ENCODE assay signal across 1 cellular context in the genomic region with DNA sequence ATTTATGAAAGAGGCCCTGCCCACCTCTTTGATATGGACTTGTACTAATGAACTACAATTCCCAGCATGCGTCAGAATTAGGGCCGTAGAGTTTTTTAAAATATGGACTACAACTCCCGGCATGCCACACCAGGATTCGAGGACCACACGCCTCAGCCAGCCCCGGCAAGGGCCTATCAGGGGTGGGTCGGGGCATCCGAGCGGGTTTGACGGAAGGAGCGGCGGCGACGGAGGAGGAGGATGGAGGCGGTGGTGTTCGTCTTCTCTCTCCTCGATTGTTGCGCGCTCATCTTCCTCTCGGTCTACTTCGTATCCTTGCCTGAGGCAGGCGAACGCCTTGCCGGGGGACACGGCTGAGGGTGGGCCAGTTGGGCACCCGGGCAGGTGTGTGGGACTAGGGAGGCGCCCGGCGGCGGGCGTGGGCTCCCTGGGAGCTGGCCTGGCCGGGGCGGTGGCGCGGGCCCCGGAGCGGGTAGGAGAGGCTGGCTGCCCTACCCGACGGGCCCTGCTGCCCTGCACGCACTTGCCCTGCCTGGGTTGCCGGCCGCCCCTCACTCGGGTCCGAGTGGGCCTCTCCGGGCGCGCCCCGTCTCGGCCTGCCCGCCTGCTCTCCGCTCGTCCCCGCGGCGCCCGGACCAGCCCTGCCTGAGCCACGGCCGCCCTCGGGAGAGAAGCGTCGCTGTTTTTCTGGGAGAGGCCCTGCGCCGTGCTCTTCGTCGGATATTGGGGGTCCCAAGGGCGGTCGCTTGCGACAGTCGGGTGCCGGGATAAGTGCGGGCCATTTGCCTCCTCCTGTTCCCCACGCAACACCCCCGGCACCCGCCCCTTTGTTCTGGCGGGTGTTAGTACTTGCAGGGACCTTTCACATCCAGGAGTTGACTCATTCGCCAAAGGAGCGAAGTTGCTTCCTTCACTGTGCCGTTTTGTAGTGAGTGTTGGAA.
TF ChIP-seq lines count a peak whose summit lies in the region.

Gene CNIH4, plus strand, starts transcription at position 195 of the 941 bp plus-strand sequence. Its CDS starts 46 bp downstream, at position 241.

TF ChIP-seq in HEK293, 187 proteins besides CTCF, POLR2A, EP300 and RAD21 (continued from another document):
- TF ChIP-seq, protein P1, sequence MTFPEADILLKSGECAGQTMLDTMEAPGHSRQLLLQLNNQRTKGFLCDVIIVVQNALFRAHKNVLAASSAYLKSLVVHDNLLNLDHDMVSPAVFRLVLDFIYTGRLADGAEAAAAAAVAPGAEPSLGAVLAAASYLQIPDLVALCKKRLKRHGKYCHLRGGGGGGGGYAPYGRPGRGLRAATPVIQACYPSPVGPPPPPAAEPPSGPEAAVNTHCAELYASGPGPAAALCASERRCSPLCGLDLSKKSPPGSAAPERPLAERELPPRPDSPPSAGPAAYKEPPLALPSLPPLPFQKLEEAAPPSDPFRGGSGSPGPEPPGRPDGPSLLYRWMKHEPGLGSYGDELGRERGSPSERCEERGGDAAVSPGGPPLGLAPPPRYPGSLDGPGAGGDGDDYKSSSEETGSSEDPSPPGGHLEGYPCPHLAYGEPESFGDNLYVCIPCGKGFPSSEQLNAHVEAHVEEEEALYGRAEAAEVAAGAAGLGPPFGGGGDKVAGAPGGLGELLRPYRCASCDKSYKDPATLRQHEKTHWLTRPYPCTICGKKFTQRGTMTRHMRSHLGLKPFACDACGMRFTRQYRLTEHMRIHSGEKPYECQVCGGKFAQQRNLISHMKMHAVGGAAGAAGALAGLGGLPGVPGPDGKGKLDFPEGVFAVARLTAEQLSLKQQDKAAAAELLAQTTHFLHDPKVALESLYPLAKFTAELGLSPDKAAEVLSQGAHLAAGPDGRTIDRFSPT (tag by site-specific recombination; IDR thresholded peaks at IDR 0.05), result peak; percentile 93
- TF ChIP-seq ZNF394 (tag by site-specific recombination; IDR thresholded peaks at IDR 0.05; ENCODE audit: borderline replicate concordance) (peak; percentile 15; the same call in 1 of the 2 replicates), ZNF174 (tag by site-specific recombination; IDR thresholded peaks at IDR 0.05) (no peak), HOXD13 (CRISPR knock-in tag; IDR thresholded peaks at IDR 0.05; ENCODE audit: borderline replicate concordance) (no peak), ZNF140 (tag by site-specific recombination; IDR thresholded peaks at IDR 0.05) (no peak), ZNF248 (tag by site-specific recombination; IDR thresholded peaks at IDR 0.05) (no peak), ZNF473 (tag by site-specific recombination; IDR thresholded peaks at IDR 0.05) (no peak), BCL11A (tag by site-specific recombination; IDR thresholded peaks at IDR 0.05; ENCODE audit: low read depth) (no peak), ZNF558 (tag by site-specific recombination; IDR thresholded peaks at IDR 0.05) (no peak; the same call in 1 of the 2 replicates), IKZF3 (tag by site-specific recombination; IDR thresholded peaks at IDR 0.05) (no peak; the same call in 1 of the 2 replicates), PRDM6 (tag by site-specific recombination; IDR thresholded peaks at IDR 0.05) (peak; percentile 70), ZNF677 (tag by site-specific recombination; IDR thresholded peaks at IDR 0.05) (peak; percentile 63; the same call in 1 of the 2 replicates), ZFP41 (tag by site-specific recombination; IDR thresholded peaks at IDR 0.05; ENCODE audit: borderline replicate concordance) (no peak)
- TF ChIP-seq, protein P2, sequence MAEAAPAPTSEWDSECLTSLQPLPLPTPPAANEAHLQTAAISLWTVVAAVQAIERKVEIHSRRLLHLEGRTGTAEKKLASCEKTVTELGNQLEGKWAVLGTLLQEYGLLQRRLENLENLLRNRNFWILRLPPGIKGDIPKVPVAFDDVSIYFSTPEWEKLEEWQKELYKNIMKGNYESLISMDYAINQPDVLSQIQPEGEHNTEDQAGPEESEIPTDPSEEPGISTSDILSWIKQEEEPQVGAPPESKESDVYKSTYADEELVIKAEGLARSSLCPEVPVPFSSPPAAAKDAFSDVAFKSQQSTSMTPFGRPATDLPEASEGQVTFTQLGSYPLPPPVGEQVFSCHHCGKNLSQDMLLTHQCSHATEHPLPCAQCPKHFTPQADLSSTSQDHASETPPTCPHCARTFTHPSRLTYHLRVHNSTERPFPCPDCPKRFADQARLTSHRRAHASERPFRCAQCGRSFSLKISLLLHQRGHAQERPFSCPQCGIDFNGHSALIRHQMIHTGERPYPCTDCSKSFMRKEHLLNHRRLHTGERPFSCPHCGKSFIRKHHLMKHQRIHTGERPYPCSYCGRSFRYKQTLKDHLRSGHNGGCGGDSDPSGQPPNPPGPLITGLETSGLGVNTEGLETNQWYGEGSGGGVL (tag by site-specific recombination; IDR thresholded peaks at IDR 0.05), result peak; percentile 64; the same call in 1 of the 2 replicates
- TF ChIP-seq, protein P3, sequence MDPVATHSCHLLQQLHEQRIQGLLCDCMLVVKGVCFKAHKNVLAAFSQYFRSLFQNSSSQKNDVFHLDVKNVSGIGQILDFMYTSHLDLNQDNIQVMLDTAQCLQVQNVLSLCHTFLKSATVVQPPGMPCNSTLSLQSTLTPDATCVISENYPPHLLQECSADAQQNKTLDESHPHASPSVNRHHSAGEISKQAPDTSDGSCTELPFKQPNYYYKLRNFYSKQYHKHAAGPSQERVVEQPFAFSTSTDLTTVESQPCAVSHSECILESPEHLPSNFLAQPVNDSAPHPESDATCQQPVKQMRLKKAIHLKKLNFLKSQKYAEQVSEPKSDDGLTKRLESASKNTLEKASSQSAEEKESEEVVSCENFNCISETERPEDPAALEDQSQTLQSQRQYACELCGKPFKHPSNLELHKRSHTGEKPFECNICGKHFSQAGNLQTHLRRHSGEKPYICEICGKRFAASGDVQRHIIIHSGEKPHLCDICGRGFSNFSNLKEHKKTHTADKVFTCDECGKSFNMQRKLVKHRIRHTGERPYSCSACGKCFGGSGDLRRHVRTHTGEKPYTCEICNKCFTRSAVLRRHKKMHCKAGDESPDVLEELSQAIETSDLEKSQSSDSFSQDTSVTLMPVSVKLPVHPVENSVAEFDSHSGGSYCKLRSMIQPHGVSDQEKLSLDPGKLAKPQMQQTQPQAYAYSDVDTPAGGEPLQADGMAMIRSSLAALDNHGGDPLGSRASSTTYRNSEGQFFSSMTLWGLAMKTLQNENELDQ (tag by site-specific recombination; IDR thresholded peaks at IDR 0.05; ENCODE audit: low read depth), result no peak
